Comparison of ENCODE assay signal across 34 cellular contexts in the genomic region with DNA sequence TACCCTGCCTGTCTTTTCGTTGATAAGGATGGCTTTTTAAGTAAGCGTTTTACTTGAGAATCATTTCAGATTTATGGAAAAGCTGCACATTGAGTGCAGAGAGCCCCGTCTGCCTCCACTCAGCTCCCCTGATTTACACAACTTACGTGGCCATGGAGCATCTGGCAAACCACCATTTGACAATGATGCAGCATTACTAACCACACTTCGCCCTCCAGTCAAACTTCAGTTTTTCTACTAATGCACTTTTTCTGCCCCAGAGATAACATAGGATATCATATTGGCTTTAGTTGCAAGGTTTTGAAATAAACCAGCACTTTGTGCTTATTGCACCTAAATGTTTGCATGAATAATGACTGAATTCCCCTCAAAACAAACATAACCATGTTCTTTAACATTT.
"Had no signal": no experiment of that assay in that cellular context is flagged by ENCODE, and none has a peak within 500 bp of the region (broad histone marks: within the 10 kb centered on the region; RNA-seq: fewer than 3 reads in every experiment).

No MANE protein-coding gene starts in this region.

- H3K27me3 ChIP-seq: brain microvascular endothelial cell had no signal

- H3K27me3 Mint-ChIP-seq: activated B cell treated with CpG ODN at 0.5 μM for 24 hours; activated naive CD8-positive, alpha-beta T cell had no signal

- FAIRE-seq: astrocyte, bronchial epithelial cell had no signal

- H3K4me3 ChIP-seq: coronary artery, dorsolateral prefrontal cortex, esophagus muscularis mucosa, gastroesophageal sphincter, heart right ventricle had no signal

- H3K9me3 Mint-ChIP-seq: activated B cell treated with CpG ODN at 0.5 μM for 24 hours; activated CD8-positive, alpha-beta T cell treated with anti-CD3 and anti-CD28 coated beads for 36 hours; activated T-cell treated with anti-CD3 and anti-CD28 coated beads, Interleukin-2, amount 50 U/mL, for 4 hours; activated T-helper 17 cell treated with anti-CD3 and anti-CD28 coated beads, Interleukin-2, amount 50 U/mL, for 72 hours; central memory CD8-positive, alpha-beta T cell; T-helper 2 cell treated with Interferon-gamma antibody and Interleukin-4, amounts not matched to agents 5 μg/mL and 100 μg/mL, for 36 hours had no signal

- H3K4me1 Mint-ChIP-seq: central memory CD8-positive, alpha-beta T cell had no signal

- DNase-seq: activated B cell treated with CpG ODN at 0.5 μM for 24 hours; activated CD4-positive, alpha-beta T cell treated with anti-CD3 and anti-CD28 coated beads for 48 hours; activated CD4-positive, alpha-beta T cell treated with anti-CD3 and anti-CD28 coated beads, Interleukin-2, amount 50 U/mL, for 1 hour; activated CD4-positive, alpha-beta T cell treated with anti-CD3 and anti-CD28 coated beads, Interleukin-2, amount 50 U/mL, for 48 hours; activated CD8-positive, alpha-beta memory T cell treated with anti-CD3 and anti-CD28 coated beads for 24 hours; activated CD8-positive, alpha-beta T cell treated with anti-CD3 and anti-CD28 coated beads for 36 hours; activated effector memory CD4-positive, alpha-beta T cell treated with Interleukin-2 at 50 U/mL for 16 hours; activated gamma-delta T cell treated with Interleukin-2 at 50 U/mL for 16 hours; activated naive CD4-positive, alpha-beta T cell treated with anti-CD3 and anti-CD28 coated beads, Interleukin-2, amount 50 U/mL, for 16 hours; activated naive CD4-positive, alpha-beta T cell treated with Interleukin-2 at 50 U/mL for 16 hours; activated T-cell treated with anti-CD3 and anti-CD28 coated beads, Interleukin-2, amount 50 U/mL, for 4 hours; amniotic stem cell; anterior cingulate cortex; brain microvascular endothelial cell; dorsolateral prefrontal cortex; effector CD4-positive, alpha-beta T cell; effector memory CD8-positive, alpha-beta T cell; erythroblast; foreskin melanocyte; heart right ventricle; T-helper 17 cell; T1000; WERI-Rb-1 had no signal

- H3K9me3 ChIP-seq: esophagus muscularis mucosa, gastroesophageal sphincter, heart right ventricle had no signal

- H3K27ac Mint-ChIP-seq: activated B cell treated with CpG ODN at 0.5 μM for 24 hours; activated CD8-positive, alpha-beta T cell treated with anti-CD3 and anti-CD28 coated beads for 36 hours; activated naive CD8-positive, alpha-beta T cell; activated T-helper 17 cell treated with anti-CD3 and anti-CD28 coated beads, Interleukin-2, amount 50 U/mL, for 72 hours; dendritic cell treated with granulocyte-macrophage colony-stimulating factor and Interleukin-4, amounts not matched to agents 40 ng/mL and 50 ng/mL, for 4 days; effector memory CD8-positive, alpha-beta T cell; T-helper 17 cell; T-helper 2 cell treated with Interferon-gamma antibody and Interleukin-4, amounts not matched to agents 5 μg/mL and 100 μg/mL, for 36 hours had no signal

- H3K27ac ChIP-seq: brain microvascular endothelial cell, coronary artery, dorsolateral prefrontal cortex, esophagus muscularis mucosa, gastroesophageal sphincter, heart right ventricle, WERI-Rb-1 had no signal

- H3K4me3 Mint-ChIP-seq: activated B cell treated with CpG ODN at 0.5 μM for 24 hours; activated CD8-positive, alpha-beta T cell treated with anti-CD3 and anti-CD28 coated beads for 36 hours; activated naive CD8-positive, alpha-beta T cell; activated T-cell treated with anti-CD3 and anti-CD28 coated beads, Interleukin-2, amount 50 U/mL, for 4 hours; activated T-helper 17 cell treated with anti-CD3 and anti-CD28 coated beads, Interleukin-2, amount 50 U/mL, for 72 hours; central memory CD8-positive, alpha-beta T cell; dendritic cell treated with granulocyte-macrophage colony-stimulating factor and Interleukin-4, amounts not matched to agents 40 ng/mL and 50 ng/mL, for 4 days; effector memory CD8-positive, alpha-beta T cell; T-helper 17 cell; T-helper 2 cell treated with Interferon-gamma antibody and Interleukin-4, amounts not matched to agents 5 μg/mL and 100 μg/mL, for 36 hours had no signal

- H3K4me1 ChIP-seq: esophagus muscularis mucosa, gastroesophageal sphincter had no signal

- H3K36me3 ChIP-seq: brain microvascular endothelial cell, esophagus muscularis mucosa, gastroesophageal sphincter, heart right ventricle, WERI-Rb-1 had no signal

- ATAC-seq: activated CD4-positive, CD25-positive, alpha-beta regulatory T cell treated with anti-CD3 and anti-CD28 coated beads, Interleukin-2, amount 50 U/mL, for 24 hours; activated CD8-positive, alpha-beta T cell treated with anti-CD3 and anti-CD28 coated beads for 36 hours; activated T-cell treated with anti-CD3 and anti-CD28 coated beads, Interleukin-2, amount 50 U/mL, for 4 hours; activated T-helper 17 cell treated with anti-CD3 and anti-CD28 coated beads, Interleukin-2, amount 50 U/mL, for 72 hours; effector memory CD8-positive, alpha-beta T cell; gastroesophageal sphincter; heart right ventricle; T-helper 17 cell had no signal
